Comparison of ENCODE assay signal across 24 cellular contexts in genomic region chr4:119604266-119604665, GRCh38.
"Had no signal": no experiment of that assay in that cellular context is flagged by ENCODE, and none has a peak within 500 bp of the region (broad histone marks: within the 10 kb centered on the region; RNA-seq: fewer than 3 reads in every experiment).

No MANE protein-coding gene starts in this region.

- H3K27me3 ChIP-seq: colonic mucosa, esophagus squamous epithelium, neural progenitor cell, right atrium auricular region, stomach, tibial artery had no signal

- H3K4me1 ChIP-seq: colonic mucosa, lower lobe of right lung, neural progenitor cell, prostate gland, right atrium auricular region had no signal

- H3K4me2 ChIP-seq: neural progenitor cell had no signal

- H3K27ac ChIP-seq: colonic mucosa, esophagus squamous epithelium, lower lobe of right lung, neural progenitor cell, prostate gland, right atrium auricular region, stomach, tibial artery had no signal

- ATAC-seq: left colon; left ventricle myocardium superior; lower lobe of right lung; natural killer cell treated with Interleukin-12 subunit alpha and Interleukin-12 subunit beta and Interleukin-15 and Interleukin-18, amount 100 ng/mL, for 72 hours; sciatic nerve; stimulated activated effector memory CD8-positive, alpha-beta T cell treated with anti-CD3 and anti-CD28 coated beads, Interleukin-12 subunit alpha, Interleukin-12 subunit beta, amount 100 ng/mL, for 72 hours had no signal

- DNase-seq: colonic mucosa; dermis blood vessel endothelial cell; effector memory CD4-positive, alpha-beta T cell; esophagus squamous epithelium; foreskin melanocyte; hypothalamus; immature natural killer cell; islet precursor cell; kidney glomerular epithelial cell; left colon; left ventricle myocardium superior; lower lobe of right lung; naive B cell; stimulated activated CD4-positive, alpha-beta T cell treated with anti-CD3 and anti-CD28 coated beads, Interleukin-2, amount 100 ng/mL, for 24 hours; stimulated activated CD4-positive, alpha-beta T cell treated with anti-CD3 and anti-CD28 coated beads, Interleukin-4, amount 100 ng/mL, for 24 hours; stimulated activated naive CD4-positive, alpha-beta T cell treated with Interleukin-2 at 50 U/mL for 16 hours; stomach; tibial artery had no signal

- H3K9ac ChIP-seq: neural progenitor cell had no signal

- H3K9me3 ChIP-seq: colonic mucosa, esophagus squamous epithelium, lower lobe of right lung, prostate gland, right atrium auricular region had no signal

- H2AFZ ChIP-seq: neural progenitor cell had no signal

- H3K4me3 ChIP-seq: colonic mucosa, esophagus squamous epithelium, lower lobe of right lung, neural progenitor cell, prostate gland, right atrium auricular region, stomach, tibial artery had no signal

- H3K36me3 ChIP-seq: colonic mucosa, esophagus squamous epithelium, lower lobe of right lung, prostate gland, right atrium auricular region had no signal
